In genomic region chr11:19079643-19080440, GRCh38 we compare ENCODE assay signal across 12 cellular contexts. TPM values are rescaled to one million over a fixed set of nuclear protein-coding genes. Genes with fewer than 3 reads are reported as not detected.
DNase-seq lines count a peak whose midpoint lies in the region; ATAC-seq, FAIRE-seq and TF ChIP-seq lines count a peak whose summit lies in the region.
"Had no signal": no experiment of that assay in that cellular context is flagged by ENCODE, and none has a peak within 500 bp of the region (broad histone marks: within the 10 kb centered on the region; RNA-seq: fewer than 3 reads in every experiment).

No MANE protein-coding gene starts in this region.

- H3K4me3 Mint-ChIP-seq in astrocyte (ENCODE audit: unreplicated experiment): no peak overlapping the region
- no peak overlapping the region for H3K4me3 Mint-ChIP-seq in activated CD4-positive, alpha-beta memory T cell treated with anti-CD3 and anti-CD28 coated beads for 36 hours
- no peak overlapping the region for H3K4me3 Mint-ChIP-seq in activated CD8-positive, alpha-beta memory T cell treated with anti-CD3 and anti-CD28 coated beads, Interleukin-2, amount 10 ng/mL, durations not matched to agents 7 days and 5 days

- 0 out of 2 replicates have a peak, but pooled peaks have one; percentile 8 for TF ChIP-seq RAD21 in HCT116 (IDR thresholded peaks at IDR 0.05; ENCODE audit: low read depth)

- CTCF ChIA-PET in HCT116 (lab: Charles Lee): interaction anchor here (1.3 kb wide), 1 partner anchor 8 kb away, joined by 6 read pairs; no protein-coding TSS in a partner anchor
- CTCF ChIA-PET in activated CD4-positive, alpha-beta memory T cell treated with anti-CD3 and anti-CD28 coated beads for 36 hours (lab: Charles Lee): interaction anchor here (0.8 to 7.5 kb wide), 4 partner anchors 10 to 42 kb away, joined by 3 to 55 read pairs (median 18); partner anchors contain the start of gene MRGPRX2
- CTCF ChIA-PET in activated CD8-positive, alpha-beta memory T cell treated with anti-CD3 and anti-CD28 coated beads, Interleukin-2, amount 10 ng/mL, durations not matched to agents 7 days and 5 days (lab: Charles Lee): interaction anchor here (1.4 to 4.4 kb wide), 2 partner anchors 8 to 474 kb away, joined by 3 to 25 read pairs; no protein-coding TSS in a partner anchor

- RAD21 ChIA-PET in HCT116 (lab: Charles Lee; ENCODE audit: low non-redundant PET in 1 of 2, low total read pairs in 2 of 2, uncharacterized antibody in 2 of 2, unreplicated experiment in 2 of 2): no interaction called here

- no peak for TF ChIP-seq POLR2A in HCT116 (IDR thresholded peaks at IDR 0.05; ENCODE audit: borderline replicate concordance, extremely low read depth, insufficient read depth, insufficient read length)

- H3K27ac ChIP-seq in HCT116 (ENCODE audit: low read depth, low read length) (no peak overlapping the region), astrocyte (ENCODE audit: low read depth, low read length) (peak overlapping the region; percentile 49), hepatocyte (peak overlapping the region; percentile 14)

- no peaks in the 10 kb centered on the region for H3K36me3 ChIP-seq in HCT116 (ENCODE audit: control insufficient read depth in 1 of 2, insufficient read depth in 2 of 2, low read length in 2 of 2)
- no peaks in the 10 kb centered on the region for H3K36me3 ChIP-seq in astrocyte (ENCODE audit: insufficient read depth, low read length)
- H3K36me3 ChIP-seq in hepatocyte (replicated peaks; ENCODE audit: insufficient read depth, low read depth): no peaks in the 10 kb centered on the region

- FAIRE-seq in astrocyte (lab: Jason Lieb, UNC): no peak
- FAIRE-seq: TTC549 had no signal

- H3K9ac ChIP-seq in HCT116 (ENCODE audit: low read length) (no peak overlapping the region), astrocyte (ENCODE audit: low read length) (peak overlapping the region; percentile 2)

- peak; percentile 47 for DNase-seq in HCT116 (ENCODE audit: low read depth, low spot score)
- DNase-seq in astrocyte (ENCODE audit: low read depth): peak; percentile 94
- DNase-seq in hepatocyte (ENCODE audit: low spot score): peak; percentile 19
- DNase-seq in stromal cell of bone marrow (ENCODE audit: low read depth): peak; percentile 93
- DNase-seq in activated CD4-positive, alpha-beta memory T cell treated with anti-CD3 and anti-CD28 coated beads for 36 hours: no peak
- no peak for DNase-seq in NCI-H524 (lab: John Stamatoyannopoulos, UW)
- no peak for DNase-seq in activated CD8-positive, alpha-beta memory T cell treated with anti-CD3 and anti-CD28 coated beads, Interleukin-2, amount 10 ng/mL, durations not matched to agents 7 days and 5 days
- DNase-seq in NCI-H82 treated with DMSO at 0.1 percent for 48 hours (lab: John Stamatoyannopoulos, UW; ENCODE audit: unreplicated experiment): no peak
- DNase-seq: activated naive CD4-positive, alpha-beta T cell treated with anti-CD3 and anti-CD28 coated beads, Interleukin-2, amount 50 U/mL, for 16 hours; NCI-H1930; stimulated activated CD8-positive, alpha-beta memory T cell treated with anti-CD3 and anti-CD28 coated beads, Interleukin-4, amount 100 ng/mL, for 48 hours had no signal

- TF ChIP-seq CTCF in HCT116 (IDR thresholded peaks at IDR 0.05 in 2 of 3, conservative IDR thresholded peaks at IDR 0.05 in 1 of 3; ENCODE audit: borderline replicate concordance in 1 of 3, insufficient read depth in 1 of 3, low read depth in 2 of 3, low read length in 2 of 3) (no peak), astrocyte (IDR thresholded peaks at IDR 0.05; ENCODE audit: insufficient read depth, low read depth, low read length) (no peak), hepatocyte (IDR thresholded peaks at IDR 0.05; ENCODE audit: poor library complexity) (no peak)

- WGBS in hepatocyte (ENCODE audit: low lambda C conversion rate, missing lambda C conversion rate): 60% methylated on average over 6 of the region's 6 CpGs

- ATAC-seq in HCT116: peak; percentile 51
- no peak for ATAC-seq in activated CD8-positive, alpha-beta memory T cell treated with anti-CD3 and anti-CD28 coated beads, Interleukin-2, amount 10 ng/mL, durations not matched to agents 7 days and 5 days

- H3K4me1 ChIP-seq in HCT116 (ENCODE audit: control insufficient read depth in 1 of 2, insufficient read depth in 2 of 2, low read length in 2 of 2) (peaks cover 6 to 25% of the 10 kb centered on the region in 2 experiments; a peak in 3 of 4 replicates), astrocyte (ENCODE audit: insufficient read depth, low read length) (peaks cover 13% of the 10 kb centered on the region), hepatocyte (ENCODE audit: insufficient read depth) (no peaks in the 10 kb centered on the region)

- H3K4me1 Mint-ChIP-seq in astrocyte (ENCODE audit: low read depth, unreplicated experiment): peaks cover 5% of the 10 kb centered on the region
- no peaks in the 10 kb centered on the region for H3K4me1 Mint-ChIP-seq in activated CD4-positive, alpha-beta memory T cell treated with anti-CD3 and anti-CD28 coated beads for 36 hours (ENCODE audit: low read depth)
- H3K4me1 Mint-ChIP-seq in activated CD8-positive, alpha-beta memory T cell treated with anti-CD3 and anti-CD28 coated beads, Interleukin-2, amount 10 ng/mL, durations not matched to agents 7 days and 5 days: no peaks in the 10 kb centered on the region

- H2AFZ ChIP-seq in HCT116 (ENCODE audit: low read depth, low read length, poor library complexity, severe bottlenecking) (no peak overlapping the region), astrocyte (ENCODE audit: low read depth, low read length) (no peak overlapping the region), hepatocyte (no peak overlapping the region)

- H3K27me3 Mint-ChIP-seq in astrocyte (ENCODE audit: low read depth, unreplicated experiment): peaks cover 17% of the 10 kb centered on the region
- peaks cover 5% of the 10 kb centered on the region for H3K27me3 Mint-ChIP-seq in activated CD4-positive, alpha-beta memory T cell treated with anti-CD3 and anti-CD28 coated beads for 36 hours
- H3K27me3 Mint-ChIP-seq in activated CD8-positive, alpha-beta memory T cell treated with anti-CD3 and anti-CD28 coated beads, Interleukin-2, amount 10 ng/mL, durations not matched to agents 7 days and 5 days: peaks cover 17% of the 10 kb centered on the region

- H3K79me2 ChIP-seq in HCT116 (ENCODE audit: insufficient read depth, low read length) (no peaks in the 10 kb centered on the region), astrocyte (ENCODE audit: insufficient read depth, low read length) (no peaks in the 10 kb centered on the region), hepatocyte (no peaks in the 10 kb centered on the region)

- no peak overlapping the region for H3K4me3 ChIP-seq in HCT116 (replicated peaks in 1 of 2; ENCODE audit: low read depth in 1 of 2, low read length in 2 of 2)
- no peak overlapping the region for H3K4me3 ChIP-seq in astrocyte (ENCODE audit: insufficient read depth, low read depth, low read length)
- no peak overlapping the region for H3K4me3 ChIP-seq in hepatocyte

- no peaks in the 10 kb centered on the region for H4K20me1 ChIP-seq in HCT116 (ENCODE audit: insufficient read depth)
- no peaks in the 10 kb centered on the region for H4K20me1 ChIP-seq in astrocyte (ENCODE audit: insufficient read depth, low read length)
- no peaks in the 10 kb centered on the region for H4K20me1 ChIP-seq in hepatocyte (ENCODE audit: insufficient read depth, poor library complexity, severe bottlenecking)

- no TSS peak for BruUV-seq in HCT116 (replicated peaks; lab: Mats Ljungman, UMichigan)

- no peaks in the 10 kb centered on the region for H3K9me3 ChIP-seq in HCT116 (ENCODE audit: control insufficient read depth in 1 of 2, insufficient read depth in 1 of 2, low read depth in 1 of 2, low read length in 2 of 2)
- H3K9me3 ChIP-seq in astrocyte (ENCODE audit: insufficient read depth, low read depth, low read length): no peaks in the 10 kb centered on the region
- H3K9me3 ChIP-seq in hepatocyte (ENCODE audit: low read depth): no peaks in the 10 kb centered on the region

- H3K9me3 Mint-ChIP-seq in astrocyte (ENCODE audit: unreplicated experiment): no peaks in the 10 kb centered on the region
- H3K9me3 Mint-ChIP-seq in activated CD4-positive, alpha-beta memory T cell treated with anti-CD3 and anti-CD28 coated beads for 36 hours: no peaks in the 10 kb centered on the region
- H3K9me3 Mint-ChIP-seq in activated CD8-positive, alpha-beta memory T cell treated with anti-CD3 and anti-CD28 coated beads, Interleukin-2, amount 10 ng/mL, durations not matched to agents 7 days and 5 days (ENCODE audit: low read depth): no peaks in the 10 kb centered on the region

- H3K9me2 ChIP-seq in HCT116 (ENCODE audit: insufficient read depth) (no peaks in the 10 kb centered on the region), hepatocyte (replicated peaks; ENCODE audit: insufficient read depth) (no peaks in the 10 kb centered on the region)

- intact Hi-C loops in HCT116 (cut with micrococcal nuclease): loop anchor here (10.0 kb wide), 2 partner anchors 1035 to 1255 kb away; no protein-coding TSS in a partner anchor
- intact Hi-C loops in activated CD4-positive, alpha-beta memory T cell treated with anti-CD3 and anti-CD28 coated beads for 36 hours (cut with micrococcal nuclease): loop anchor here (10.0 kb wide), 2 partner anchors 95 to 225 kb away; no protein-coding TSS in a partner anchor

- no peaks in the 10 kb centered on the region for H3K36me3 Mint-ChIP-seq in astrocyte (ENCODE audit: low read depth, unreplicated experiment)
- H3K36me3 Mint-ChIP-seq in activated CD4-positive, alpha-beta memory T cell treated with anti-CD3 and anti-CD28 coated beads for 36 hours: no peaks in the 10 kb centered on the region
- no peaks in the 10 kb centered on the region for H3K36me3 Mint-ChIP-seq in activated CD8-positive, alpha-beta memory T cell treated with anti-CD3 and anti-CD28 coated beads, Interleukin-2, amount 10 ng/mL, durations not matched to agents 7 days and 5 days

- H3K27ac Mint-ChIP-seq in astrocyte (ENCODE audit: unreplicated experiment): no peak overlapping the region
- H3K27ac Mint-ChIP-seq in activated CD4-positive, alpha-beta memory T cell treated with anti-CD3 and anti-CD28 coated beads for 36 hours: no peak overlapping the region
- no peak overlapping the region for H3K27ac Mint-ChIP-seq in activated CD8-positive, alpha-beta memory T cell treated with anti-CD3 and anti-CD28 coated beads, Interleukin-2, amount 10 ng/mL, durations not matched to agents 7 days and 5 days

- H3K27me3 ChIP-seq in HCT116 (ENCODE audit: insufficient read depth, low read length): no peaks in the 10 kb centered on the region
- H3K27me3 ChIP-seq in astrocyte (ENCODE audit: insufficient read depth, low read length): no peaks in the 10 kb centered on the region
- H3K27me3 ChIP-seq in hepatocyte: no peaks in the 10 kb centered on the region

- H3K4me2 ChIP-seq in HCT116 (ENCODE audit: low read length) (peak overlapping the region; percentile 41), astrocyte (ENCODE audit: low read length) (peak overlapping the region; percentile 21), hepatocyte (no peak overlapping the region)

- POLR2A ChIA-PET in HCT116 (lab: Charles Lee): interaction anchor here (1.8 kb wide), 1 partner anchor 37 kb away, joined by 3 read pairs; the partner anchor contains the start of gene ZDHHC13
- POLR2A ChIA-PET in activated CD4-positive, alpha-beta memory T cell treated with anti-CD3 and anti-CD28 coated beads for 36 hours (lab: Charles Lee): no interaction called here

RNA-seq across cellular contexts. Expression of gene MRGPRX2, which starts 19.3 kb away (rescaled TPM):
- not detected for total RNA-seq in HCT116 (2021; ENCODE audit: unreplicated experiment)
- not detected in 2 replicates for polyA plus RNA-seq in HCT116 (2012)
- total RNA-seq in astrocyte: not detected in 2 replicates
- not detected in 2 replicates for total RNA-seq in hepatocyte
- polyA plus RNA-seq in hepatocyte: not detected in 2 replicates
- not detected for total RNA-seq in activated CD4-positive, alpha-beta memory T cell treated with anti-CD3 and anti-CD28 coated beads for 36 hours
- not detected for total RNA-seq in activated CD8-positive, alpha-beta memory T cell treated with anti-CD3 and anti-CD28 coated beads, Interleukin-2, amount 10 ng/mL, durations not matched to agents 7 days and 5 days

RNA-seq across cellular contexts. Expression of gene ZDHHC13, which starts 37.1 kb away (rescaled TPM):
- total RNA-seq in HCT116 (2021; ENCODE audit: unreplicated experiment) (21.8 TPM), astrocyte (9.2 and 10.6 TPM in 2 replicates), hepatocyte (19.4 and 27.1 TPM in 2 replicates)
- 8.0 and 12.8 TPM in 2 replicates for polyA plus RNA-seq in HCT116 (2012)
- polyA plus RNA-seq in hepatocyte: 14.6 and 19.4 TPM in 2 replicates
- total RNA-seq in activated CD4-positive, alpha-beta memory T cell treated with anti-CD3 and anti-CD28 coated beads for 36 hours: 10 to 100 TPM; 25.4 to 26.8 TPM
- total RNA-seq in activated CD8-positive, alpha-beta memory T cell treated with anti-CD3 and anti-CD28 coated beads, Interleukin-2, amount 10 ng/mL, durations not matched to agents 7 days and 5 days: 10 to 100 TPM; 21.7 to 28.7 TPM

Comparison
In these comparisons a context has a peak if more than half of its experiments do, and no peak if none do; other contexts are left out.
1. DNase-seq: peak in HCT116 (single experiment), astrocyte (single experiment), hepatocyte (single experiment) and stromal cell of bone marrow (single experiment); none in activated CD4-positive, alpha-beta memory T cell treated with anti-CD3 and anti-CD28 coated beads for 36 hours (single experiment), NCI-H524 (0 of 2), activated CD8-positive, alpha-beta memory T cell treated with anti-CD3 and anti-CD28 coated beads, Interleukin-2, amount 10 ng/mL, durations not matched to agents 7 days and 5 days (single experiment) and NCI-H82 treated with DMSO at 0.1 percent for 48 hours (single experiment).